Comparison of ENCODE assay signal across 24 cellular contexts in the genomic region with DNA sequence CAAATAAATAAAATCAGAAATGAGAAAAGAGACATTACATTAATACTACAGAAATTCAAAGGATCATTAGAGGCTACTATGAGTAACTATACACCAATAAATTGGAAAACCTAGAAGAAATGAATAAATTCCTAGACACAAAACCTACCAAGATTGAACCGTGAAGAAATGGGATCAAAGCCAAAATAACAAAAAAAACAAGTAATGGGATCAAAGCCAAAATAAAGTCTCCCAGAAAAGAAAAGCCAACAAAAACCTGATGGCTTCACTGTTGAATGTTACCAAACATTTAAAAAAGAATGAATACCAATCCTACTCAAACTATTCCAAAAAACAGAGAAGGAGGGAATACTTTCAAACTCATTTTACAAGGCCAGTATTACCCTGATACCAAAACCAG.
"Had no signal": no experiment of that assay in that cellular context is flagged by ENCODE, and none has a peak within 500 bp of the region (broad histone marks: within the 10 kb centered on the region; RNA-seq: fewer than 3 reads in every experiment).

No MANE protein-coding gene starts in this region.

- H3K9me3 Mint-ChIP-seq: natural killer cell had no signal

- H3K4me3 ChIP-seq: dorsolateral prefrontal cortex, esophagus squamous epithelium, left lung, lung, upper lobe of right lung had no signal

- DNase-seq: activated CD4-positive, alpha-beta memory T cell treated with anti-CD3 and anti-CD28 coated beads, Interleukin-2, amount 10 ng/mL, durations not matched to agents 7 days and 5 days; activated CD4-positive, alpha-beta T cell treated with anti-CD3 and anti-CD28 coated beads, Interleukin-2, amount 10 ng/mL, durations not matched to agents 24 days and 14 days; activated effector memory CD4-positive, alpha-beta T cell treated with anti-CD3 and anti-CD28 coated beads, Interleukin-2, amount 50 U/mL, for 16 hours; activated naive CD4-positive, alpha-beta T cell treated with anti-CD3 and anti-CD28 coated beads, Interleukin-2, amount 10 ng/mL, durations not matched to agents 7 days and 5 days; activated T-cell treated with anti-CD3 and anti-CD28 coated beads for 4 hours; amygdala; caudate nucleus; dorsolateral prefrontal cortex; effector memory CD8-positive, alpha-beta T cell; esophagus squamous epithelium; kidney glomerular epithelial cell; left lung; midbrain; natural killer cell; stimulated activated CD4-positive, alpha-beta T cell treated with anti-CD3 and anti-CD28 coated beads, Interleukin-4, amount 100 ng/mL, for 24 hours; stimulated activated naive CD4-positive, alpha-beta T cell treated with Interleukin-2 at 50 U/mL for 16 hours; T-cell; upper lobe of right lung had no signal

- H3K4me1 Mint-ChIP-seq: activated CD4-positive, alpha-beta T cell treated with anti-CD3 and anti-CD28 coated beads, Interleukin-2, amount 10 ng/mL, durations not matched to agents 24 days and 14 days; activated naive CD4-positive, alpha-beta T cell treated with anti-CD3 and anti-CD28 coated beads, Interleukin-2, amount 10 ng/mL, durations not matched to agents 7 days and 5 days; natural killer cell; T-cell had no signal

- H3K4me3 Mint-ChIP-seq: activated CD4-positive, alpha-beta memory T cell treated with anti-CD3 and anti-CD28 coated beads, Interleukin-2, amount 10 ng/mL, durations not matched to agents 7 days and 5 days; activated CD4-positive, alpha-beta T cell treated with anti-CD3 and anti-CD28 coated beads, Interleukin-2, amount 10 ng/mL, durations not matched to agents 24 days and 14 days; activated naive CD4-positive, alpha-beta T cell treated with anti-CD3 and anti-CD28 coated beads, Interleukin-2, amount 10 ng/mL, durations not matched to agents 7 days and 5 days; brain; effector memory CD8-positive, alpha-beta T cell; natural killer cell; T-cell; T-helper 2 cell treated with Interferon-gamma antibody and Interleukin-4, amounts not matched to agents 5 μg/mL and 100 μg/mL, for 36 hours had no signal

- H3K27me3 Mint-ChIP-seq: brain, progenitor cell of endocrine pancreas had no signal

- H3K4me1 ChIP-seq: esophagus squamous epithelium, left lung, upper lobe of right lung had no signal

- H3K36me3 ChIP-seq: esophagus squamous epithelium, left lung, upper lobe of right lung had no signal

- H3K9me3 ChIP-seq: upper lobe of right lung had no signal

- ATAC-seq: activated CD4-positive, CD25-positive, alpha-beta regulatory T cell treated with anti-CD3 and anti-CD28 coated beads, Interleukin-2, amount 50 U/mL, for 24 hours; effector memory CD8-positive, alpha-beta T cell; left lung; natural killer cell; T-cell; upper lobe of right lung had no signal

- H3K27ac ChIP-seq: dorsolateral prefrontal cortex, esophagus squamous epithelium, left lung, upper lobe of right lung, VCaP had no signal

- H3K36me3 Mint-ChIP-seq: activated naive CD4-positive, alpha-beta T cell treated with anti-CD3 and anti-CD28 coated beads, Interleukin-2, amount 10 ng/mL, durations not matched to agents 7 days and 5 days; T-cell had no signal

- H3K27ac Mint-ChIP-seq: activated CD4-positive, alpha-beta memory T cell treated with anti-CD3 and anti-CD28 coated beads, Interleukin-2, amount 10 ng/mL, durations not matched to agents 7 days and 5 days; activated CD4-positive, alpha-beta T cell treated with anti-CD3 and anti-CD28 coated beads, Interleukin-2, amount 10 ng/mL, durations not matched to agents 24 days and 14 days; activated naive CD4-positive, alpha-beta T cell treated with anti-CD3 and anti-CD28 coated beads, Interleukin-2, amount 10 ng/mL, durations not matched to agents 7 days and 5 days; brain; effector memory CD8-positive, alpha-beta T cell; natural killer cell; progenitor cell of endocrine pancreas; T-cell; T-helper 2 cell treated with Interferon-gamma antibody and Interleukin-4, amounts not matched to agents 5 μg/mL and 100 μg/mL, for 36 hours had no signal

- H3K27me3 ChIP-seq: dorsolateral prefrontal cortex, esophagus squamous epithelium, left lung, upper lobe of right lung had no signal
